ENCODE assay signal across 8 cellular contexts in the genomic region with DNA sequence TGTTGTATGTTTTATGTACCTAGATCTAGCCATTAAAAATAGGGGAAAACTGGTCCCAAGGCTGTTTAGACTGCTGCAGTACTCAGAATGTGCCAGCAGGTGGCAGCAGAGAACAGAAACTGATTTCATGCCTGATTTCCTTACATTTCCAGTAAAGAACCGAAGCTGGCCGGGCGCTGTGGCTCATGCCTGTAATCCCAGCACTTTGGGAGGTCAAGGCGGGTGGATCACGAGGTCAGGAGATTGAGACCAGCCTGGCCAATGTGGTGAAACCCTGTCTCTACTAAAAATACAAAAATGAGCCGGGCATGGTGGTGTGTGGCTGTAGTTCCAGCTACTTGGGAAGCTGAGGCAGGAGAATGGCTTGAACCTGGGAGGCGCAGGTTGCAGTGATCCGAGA. TPM values are rescaled to one million over a fixed set of nuclear protein-coding genes. Genes with fewer than 3 reads are reported as not detected.
A peak's percentile ranks its signal among the peaks of the same experiment; 100 is the strongest.
DNase-seq lines count a peak whose midpoint lies in the region; ATAC-seq lines count a peak whose summit lies in the region.

No MANE protein-coding gene starts in this region.

- DNase-seq in COLO829 (ENCODE audit: low spot score) (peak; percentile 67), M059J (ENCODE audit: low read depth) (peak; percentile 55), SHP77 treated with DMSO at 0.1 percent for 48 hours (lab: John Stamatoyannopoulos, UW) (peak; percentile 35), middle frontal gyrus (ENCODE audit: extremely low spot score, low spot score) (peak; percentile 79)
- peak; percentile 84 to 88 for DNase-seq in activated T-cell treated with anti-CD3 and anti-CD28 coated beads, Interleukin-2, amount 50 U/mL, for 48 hours
- DNase-seq in stimulated activated CD8-positive, alpha-beta memory T cell treated with anti-CD3 and anti-CD28 coated beads, Interleukin-15, amount 100 ng/mL, for 4 hours (ENCODE audit: low read depth in 2 of 2) = peak; percentile 26 to 41

- ATAC-seq in GM21528 (IDR thresholded peaks at IDR 0.05; ENCODE audit: low FRiP score, unreplicated experiment) (peak; percentile 74), esophagus mucosa (peak; percentile 69)

RNA-seq across cellular contexts. Expression of gene LMO7, which starts 59.8 kb away (rescaled TPM):
- total RNA-seq in M059J (2014; rRNA removed; shearing (Covaris generic)) = 66.3 and 109 TPM in 2 replicates
- total RNA-seq in esophagus mucosa = 156 TPM

Comparison
In these comparisons a context has a peak if more than half of its experiments do, and no peak if none do; other contexts are left out.
1. Peak in every context shown above with its lines: DNase-seq and ATAC-seq.
2. DNase-seq: peak in every context shown above with its lines; median percentile 86 in activated T-cell treated with anti-CD3 and anti-CD28 coated beads, Interleukin-2, amount 50 U/mL, for 48 hours; 79 in middle frontal gyrus; 67 in COLO829; 55 in M059J; 35 in SHP77 treated with DMSO at 0.1 percent for 48 hours; 34 in stimulated activated CD8-positive, alpha-beta memory T cell treated with anti-CD3 and anti-CD28 coated beads, Interleukin-15, amount 100 ng/mL, for 4 hours.